1 cellular context compared by ENCODE assay signal in genomic region chr9:81680006-81680405, GRCh38.
TF ChIP-seq lines count a peak whose summit lies in the region.

No MANE protein-coding gene starts in this region.

TF ChIP-seq in GM23338, 12 proteins besides CTCF, POLR2A, EP300 and RAD21 (continued from another document):
- TF ChIP-seq ZNF462 (CRISPR knock-in tag; IDR thresholded peaks at IDR 0.05) (no peak), CREB1 (CRISPR knock-in tag; IDR thresholded peaks at IDR 0.05; ENCODE audit: low read depth) (no peak), STAT1 (IDR thresholded peaks at IDR 0.05; ENCODE audit: unreplicated experiment) (no peak), ETS1 (IDR thresholded peaks at IDR 0.05) (no peak)
